Comparison of ENCODE assay signal across 25 cellular contexts in genomic region chr1:246416261-246416660, GRCh38.
"Had no signal": no experiment of that assay in that cellular context is flagged by ENCODE, and none has a peak within 500 bp of the region (broad histone marks: within the 10 kb centered on the region; RNA-seq: fewer than 3 reads in every experiment).

No MANE protein-coding gene starts in this region.

- H3K4me3 Mint-ChIP-seq: nephron; neural progenitor cell; stimulated activated naive B cell treated with anti-CD40 and anti-IgM and Interleukin-4, amounts not matched to agents 10 μg/mL and 1 μg/mL and 100 μg/mL, for 72 hours; stimulated activated naive CD8-positive, alpha-beta T cell treated with anti-CD3 and anti-CD28 coated beads, Interleukin-15, Interleukin-2, amounts not matched to agents 100 ng/mL and 50 ng/mL, for 24 hours had no signal

- DNase-seq: dorsolateral prefrontal cortex; effector CD4-positive, alpha-beta T cell; foreskin fibroblast; gastrocnemius medialis; head of caudate nucleus; left lung; mesendoderm; midbrain; naive thymus-derived CD4-positive, alpha-beta T cell; ovary; posterior cingulate gyrus; psoas muscle; right cardiac atrium; stimulated activated CD4-positive, alpha-beta T cell treated with anti-CD3 and anti-CD28 coated beads, Interleukin-15, amount 100 ng/mL, for 24 hours; stimulated activated CD4-positive, alpha-beta T cell treated with anti-CD3 and anti-CD28 coated beads, Interleukin-2, amount 100 ng/mL, for 48 hours; stimulated activated naive B cell treated with anti-CD40 and anti-IgM and Interleukin-4, amounts not matched to agents 10 μg/mL and 1 μg/mL and 100 μg/mL, for 72 hours; transverse colon; upper lobe of right lung; uterus had no signal

- H3K4me3 ChIP-seq: esophagus muscularis mucosa, gastrocnemius medialis, left lung, neural progenitor cell, ovary, psoas muscle, skin epidermis, suprapubic skin, transverse colon, upper lobe of right lung, uterus had no signal

- H3K4me2 ChIP-seq: neural progenitor cell had no signal

- H3K9me3 ChIP-seq: esophagus muscularis mucosa, gastrocnemius medialis, left lung, psoas muscle, suprapubic skin, transverse colon, upper lobe of right lung, uterus had no signal

- H3K4me1 ChIP-seq: esophagus muscularis mucosa, gastrocnemius medialis, left lung, neural progenitor cell, psoas muscle, suprapubic skin, transverse colon, upper lobe of right lung, uterus had no signal

- H3K36me3 ChIP-seq: esophagus muscularis mucosa, gastrocnemius medialis, left lung, neural progenitor cell, ovary, transverse colon, upper lobe of right lung, uterus had no signal

- H3K27me3 ChIP-seq: dorsolateral prefrontal cortex, esophagus muscularis mucosa, gastrocnemius medialis, left lung, neural progenitor cell, ovary, suprapubic skin, transverse colon, upper lobe of right lung, uterus had no signal

- H3K27ac Mint-ChIP-seq: naive thymus-derived CD4-positive, alpha-beta T cell; neural progenitor cell; stimulated activated naive B cell treated with anti-CD40 and anti-IgM and Interleukin-4, amounts not matched to agents 10 μg/mL and 1 μg/mL and 100 μg/mL, for 72 hours; stimulated activated naive CD8-positive, alpha-beta T cell treated with anti-CD3 and anti-CD28 coated beads, Interleukin-15, Interleukin-2, amounts not matched to agents 100 ng/mL and 50 ng/mL, for 24 hours had no signal

- H3K27ac ChIP-seq: esophagus muscularis mucosa, gastrocnemius medialis, left lung, neural progenitor cell, ovary, psoas muscle, suprapubic skin, transverse colon, upper lobe of right lung, uterus had no signal

- H3K27me3 Mint-ChIP-seq: naive thymus-derived CD4-positive, alpha-beta T cell; stimulated activated naive B cell treated with anti-CD40 and anti-IgM and Interleukin-4, amounts not matched to agents 10 μg/mL and 1 μg/mL and 100 μg/mL, for 72 hours; stimulated activated naive CD8-positive, alpha-beta T cell treated with anti-CD3 and anti-CD28 coated beads, Interleukin-15, Interleukin-2, amounts not matched to agents 100 ng/mL and 50 ng/mL, for 24 hours had no signal

- H2AFZ ChIP-seq: neural progenitor cell had no signal

- H3K9ac ChIP-seq: neural progenitor cell had no signal

- H3K4me1 Mint-ChIP-seq: nephron, neural progenitor cell had no signal

- ATAC-seq: gastrocnemius medialis; left lung; naive thymus-derived CD4-positive, alpha-beta T cell; psoas muscle; right cardiac atrium; stimulated activated naive B cell treated with anti-CD40 and anti-IgM and Interleukin-4, amounts not matched to agents 10 μg/mL and 1 μg/mL and 100 μg/mL, for 72 hours; upper lobe of right lung had no signal
